ENCODE assay signal across 1 cellular context in genomic region chr17:49191407-49191916, GRCh38.
TF ChIP-seq lines count a peak whose summit lies in the region.

No MANE protein-coding gene starts in this region.

TF ChIP-seq in H1, 55 proteins besides CTCF, POLR2A, EP300 and RAD21:
- TF ChIP-seq KDM4A (IDR thresholded peaks at IDR 0.05; ENCODE audit: low read depth, low read length, severe bottlenecking) (no peak), SAP30 (IDR thresholded peaks at IDR 0.05; ENCODE audit: insufficient read depth, insufficient replicate concordance, low read length) (no peak), RNF2 (IDR thresholded peaks at IDR 0.05; ENCODE audit: borderline replicate concordance, low read depth, low read length, missing control alignments, poor library complexity, severe bottlenecking) (no peak), EGR1 (IDR thresholded peaks at IDR 0.05; ENCODE audit: borderline replicate concordance, low read depth, low read length) (no peak), BRCA1 (IDR thresholded peaks at IDR 0.05; ENCODE audit: low read depth, low read length) (no peak), E2F6 (IDR thresholded peaks at IDR 0.05) (no peak), MAFK (IDR thresholded peaks at IDR 0.05; ENCODE audit: low read depth, low read length) (no peak), CHD1 (IDR thresholded peaks at IDR 0.05; ENCODE audit: low read depth, low read length) (no peak), YY1 (IDR thresholded peaks at IDR 0.05; ENCODE audit: low read depth, low read length) (no peak), BCL11A (IDR thresholded peaks at IDR 0.05; ENCODE audit: low read depth in 2 of 2, low read length in 2 of 2) (no peak), SP1 (IDR thresholded peaks at IDR 0.05; ENCODE audit: low read depth, low read length) (no peak), GABPA (IDR thresholded peaks at IDR 0.05; ENCODE audit: borderline replicate concordance, insufficient read depth, low read length) (no peak), CEBPB (IDR thresholded peaks at IDR 0.05; ENCODE audit: low read depth, low read length) (no peak), ZNF274 (IDR thresholded peaks at IDR 0.05; ENCODE audit: borderline replicate concordance, extremely low read depth, low read length) (no peak), SP2 (IDR thresholded peaks at IDR 0.05; ENCODE audit: low read length) (no peak), TAF7 (optimal IDR thresholded peaks at IDR 0.05; ENCODE audit: borderline replicate concordance, low read depth, low read length) (no peak), RBBP5 (IDR thresholded peaks at IDR 0.05; ENCODE audit: borderline replicate concordance, low read depth, low read length) (no peak)
